Comparison of ENCODE assay signal across 11 cellular contexts in the genomic region with DNA sequence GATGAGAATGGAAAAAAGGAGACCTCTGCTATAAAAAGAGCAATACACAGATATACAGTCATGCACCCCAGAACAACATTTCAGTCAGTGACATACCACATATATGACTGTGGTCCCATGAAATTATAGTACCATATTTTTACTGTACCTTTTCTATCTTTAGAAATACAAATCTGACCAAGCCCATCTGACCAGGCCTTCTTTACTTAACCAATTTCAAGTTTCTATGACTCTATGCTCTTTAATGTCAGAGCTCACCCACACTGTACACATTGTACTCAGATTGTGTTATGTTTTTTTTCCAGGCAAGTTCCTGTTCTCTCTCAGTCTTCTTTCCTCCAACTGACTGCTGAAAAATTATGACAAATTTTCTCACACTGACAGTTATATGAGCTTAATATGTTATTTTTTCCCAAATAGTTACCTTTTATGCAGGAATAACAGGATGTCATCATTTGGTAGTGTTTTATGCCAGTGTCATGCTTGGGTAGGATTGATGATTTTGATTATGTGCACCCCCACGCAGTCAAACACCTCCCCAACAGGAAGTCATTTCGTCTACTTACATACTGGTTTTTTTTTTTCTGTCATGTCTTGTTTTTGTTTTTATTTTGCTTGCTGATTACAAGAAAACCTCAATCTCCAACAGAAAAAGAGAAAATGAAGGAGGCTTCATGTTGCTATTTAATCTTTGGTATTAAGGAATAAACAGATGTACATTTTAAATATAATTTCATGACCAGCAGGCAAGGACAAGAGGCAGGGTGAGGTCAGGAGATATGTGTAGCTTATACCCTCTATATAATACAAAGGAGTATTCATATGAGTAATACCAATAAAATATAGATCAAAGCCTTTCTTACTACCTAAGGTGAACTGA. TPM values are rescaled to one million over a fixed set of nuclear protein-coding genes. Genes with fewer than 3 reads are reported as not detected.
DNase-seq lines count a peak whose midpoint lies in the region; ATAC-seq, FAIRE-seq and TF ChIP-seq lines count a peak whose summit lies in the region.
"Had no signal": no experiment of that assay in that cellular context is flagged by ENCODE, and none has a peak within 500 bp of the region (broad histone marks: within the 10 kb centered on the region; RNA-seq: fewer than 3 reads in every experiment).

No MANE protein-coding gene starts in this region.

- no peaks in the 10 kb centered on the region for H3K36me3 ChIP-seq in small intestine (ENCODE audit: control insufficient read depth in 2 of 2, insufficient read depth in 2 of 2, low read length in 2 of 2)
- H3K36me3 ChIP-seq in smooth muscle cell (ENCODE audit: low read depth): no peaks in the 10 kb centered on the region
- H3K36me3 ChIP-seq: left ventricle myocardium inferior had no signal

- H3K4me1 Mint-ChIP-seq in activated naive CD8-positive, alpha-beta T cell treated with anti-CD3 and anti-CD28 coated beads, Interleukin-2, amount 50 U/mL, for 24 hours: peaks cover 42% of the 10 kb centered on the region

- H3K4me3 ChIP-seq in small intestine (ENCODE audit: low read depth in 1 of 2, low read length in 2 of 2) (no peak overlapping the region), smooth muscle cell (no peak overlapping the region)
- H3K4me3 ChIP-seq: left ventricle myocardium inferior, skin epidermis had no signal

- peak; percentile 80 to 83 for ATAC-seq in activated CD4-positive, CD25-positive, alpha-beta regulatory T cell treated with anti-CD3 and anti-CD28 coated beads, Interleukin-2, amount 50 U/mL, for 24 hours
- ATAC-seq in HG02973 (IDR thresholded peaks at IDR 0.05; ENCODE audit: unreplicated experiment) (peak; percentile 56), HG03139 (IDR thresholded peaks at IDR 0.05; ENCODE audit: unreplicated experiment) (no peak)
- ATAC-seq in activated naive CD8-positive, alpha-beta T cell treated with anti-CD3 and anti-CD28 coated beads, Interleukin-2, amount 50 U/mL, for 24 hours: peak; percentile 96

- H3K79me2 ChIP-seq in smooth muscle cell (ENCODE audit: low read depth): no peaks in the 10 kb centered on the region

- no peak for TF ChIP-seq CTCF in smooth muscle cell (IDR thresholded peaks at IDR 0.05; ENCODE audit: borderline replicate concordance, insufficient read depth, poor library complexity, severe bottlenecking)

- H3K27ac ChIP-seq in small intestine (ENCODE audit: low read depth in 1 of 2, low read length in 1 of 2): no peak overlapping the region
- no peak overlapping the region for H3K27ac ChIP-seq in smooth muscle cell (ENCODE audit: low read depth)
- H3K27ac ChIP-seq: left ventricle myocardium inferior had no signal

- H3K9me3 Mint-ChIP-seq in activated naive CD8-positive, alpha-beta T cell treated with anti-CD3 and anti-CD28 coated beads, Interleukin-2, amount 50 U/mL, for 24 hours: no peaks in the 10 kb centered on the region

- peak overlapping the region; percentile 65 for H3K4me3 Mint-ChIP-seq in activated naive CD8-positive, alpha-beta T cell treated with anti-CD3 and anti-CD28 coated beads, Interleukin-2, amount 50 U/mL, for 24 hours

- no peaks in the 10 kb centered on the region for H3K9me3 ChIP-seq in small intestine (ENCODE audit: control insufficient read depth, low read depth)
- no peaks in the 10 kb centered on the region for H3K9me3 ChIP-seq in smooth muscle cell (replicated peaks; ENCODE audit: low read depth)
- H3K9me3 ChIP-seq: left ventricle myocardium inferior had no signal

- H3K27me3 Mint-ChIP-seq in activated naive CD8-positive, alpha-beta T cell treated with anti-CD3 and anti-CD28 coated beads, Interleukin-2, amount 50 U/mL, for 24 hours: no peaks in the 10 kb centered on the region

- H3K4me1 ChIP-seq in small intestine (ENCODE audit: control insufficient read depth in 2 of 2, insufficient read depth in 1 of 2, low read depth in 1 of 2, low read length in 1 of 2): no peaks in the 10 kb centered on the region
- H3K4me1 ChIP-seq in smooth muscle cell (ENCODE audit: low read depth): no peaks in the 10 kb centered on the region
- H3K4me1 ChIP-seq: left ventricle myocardium inferior had no signal

- peak; percentile 55 for FAIRE-seq in small intestine (lab: Jason Lieb, UNC)
- FAIRE-seq: A204.1 had no signal

- H3K4me2 ChIP-seq in smooth muscle cell: no peak overlapping the region

- WGBS in small intestine, 3 donors: 42 to 55% (median 43%) methylated on average over 2 of the region's 2 CpGs
- WGBS in smooth muscle cell (ENCODE audit: low lambda C conversion rate): 83% methylated on average over 2 of the region's 2 CpGs

- H3K27me3 ChIP-seq in small intestine (ENCODE audit: control insufficient read depth in 2 of 2, insufficient read depth in 2 of 2, low read length in 2 of 2) (no peaks in the 10 kb centered on the region), smooth muscle cell (ENCODE audit: low read depth) (no peaks in the 10 kb centered on the region)

- H4K20me1 ChIP-seq in smooth muscle cell (ENCODE audit: low read depth): no peaks in the 10 kb centered on the region

- H3F3A ChIP-seq in smooth muscle cell (ENCODE audit: low read depth): no peaks in the 10 kb centered on the region

- no peak for DNase-seq in activated CD4-positive, CD25-positive, alpha-beta regulatory T cell treated with anti-CD3 and anti-CD28 coated beads, Interleukin-2, amount 50 U/mL, for 72 hours
- no peak for DNase-seq in activated naive CD8-positive, alpha-beta T cell treated with anti-CD3 and anti-CD28 coated beads, Interleukin-2, amount 50 U/mL, for 24 hours
- peak; percentile 43 for DNase-seq in small intestine
- DNase-seq in GM19240 (ENCODE audit: insufficient read length, low spot score): no peak
- no peak for DNase-seq in smooth muscle cell (lab: John Stamatoyannopoulos, UW; ENCODE audit: unreplicated experiment)
- DNase-seq: left ventricle myocardium inferior had no signal

- H3K9ac ChIP-seq in smooth muscle cell (ENCODE audit: low read depth): no peak overlapping the region

- peak overlapping the region; percentile 88 for H3K27ac Mint-ChIP-seq in activated naive CD8-positive, alpha-beta T cell treated with anti-CD3 and anti-CD28 coated beads, Interleukin-2, amount 50 U/mL, for 24 hours

- no peaks in the 10 kb centered on the region for H3K36me3 Mint-ChIP-seq in activated naive CD8-positive, alpha-beta T cell treated with anti-CD3 and anti-CD28 coated beads, Interleukin-2, amount 50 U/mL, for 24 hours (ENCODE audit: low read depth)

- no peak overlapping the region for H2AFZ ChIP-seq in smooth muscle cell (ENCODE audit: low read depth)

RNA-seq across cellular contexts. Expression of gene CBLB, which starts 8.2 kb away (rescaled TPM):
- polyA plus RNA-seq in small intestine (10 to 100 TPM in 1 of 3 donors, 1 to 10 TPM in 2; 8.8 to 16.3 (median 9.5) TPM), smooth muscle cell (13.9 and 18.3 TPM in 2 replicates)
- 38.0 and 38.9 TPM in 2 replicates for total RNA-seq in smooth muscle cell
